ENCODE assay signal across 29 cellular contexts in genomic region chr5:32833621-32834102, GRCh38.
"Had no signal": no experiment of that assay in that cellular context is flagged by ENCODE, and none has a peak within 500 bp of the region (broad histone marks: within the 10 kb centered on the region; RNA-seq: fewer than 3 reads in every experiment).

No MANE protein-coding gene starts in this region.

- H3K4me1 ChIP-seq: left ventricle myocardium inferior, right atrium auricular region, uterus had no signal

- H3K27me3 ChIP-seq: ascending aorta, cardiac muscle cell, dorsolateral prefrontal cortex, right atrium auricular region, uterus had no signal

- H3K4me3 Mint-ChIP-seq: activated CD4-positive, alpha-beta T cell treated with anti-CD3 and anti-CD28 coated beads, Interleukin-2, amount 10 ng/mL, durations not matched to agents 7 days and 5 days; activated CD8-positive, alpha-beta T cell treated with anti-CD3 and anti-CD28 coated beads for 36 hours; activated naive CD8-positive, alpha-beta T cell; brain; natural killer cell treated with Interleukin-12 subunit alpha and Interleukin-12 subunit beta and Interleukin-15 and Interleukin-18, amount 100 ng/mL, for 72 hours; T-helper 17 cell had no signal

- H3K4me1 Mint-ChIP-seq: brain, T-helper 17 cell had no signal

- H3K4me2 ChIP-seq: smooth muscle cell had no signal

- H3K27ac ChIP-seq: ascending aorta, cardiac muscle cell, coronary artery, dorsolateral prefrontal cortex, left ventricle myocardium inferior, right atrium auricular region, uterus, WERI-Rb-1 had no signal

- H3K36me3 Mint-ChIP-seq: activated naive CD8-positive, alpha-beta T cell; brain; natural killer cell treated with Interleukin-12 subunit alpha and Interleukin-12 subunit beta and Interleukin-15 and Interleukin-18, amount 100 ng/mL, for 72 hours had no signal

- H3K9me3 ChIP-seq: ascending aorta, left ventricle myocardium inferior, right atrium auricular region, thoracic aorta, uterus had no signal

- ATAC-seq: activated CD4-positive, CD25-positive, alpha-beta regulatory T cell treated with anti-CD3 and anti-CD28 coated beads, Interleukin-2, amount 50 U/mL, for 24 hours; activated CD8-positive, alpha-beta T cell treated with anti-CD3 and anti-CD28 coated beads for 36 hours; T-helper 17 cell had no signal

- DNase-seq: activated CD4-positive, alpha-beta T cell treated with anti-CD3 and anti-CD28 coated beads, Interleukin-2, amount 10 ng/mL, durations not matched to agents 7 days and 5 days; activated CD8-positive, alpha-beta T cell treated with anti-CD3 and anti-CD28 coated beads for 36 hours; activated naive CD4-positive, alpha-beta T cell; activated T-cell treated with anti-CD3 and anti-CD28 coated beads, Interleukin-2, amount 50 U/mL, for 48 hours; cerebellar nuclear complex; dorsolateral prefrontal cortex; effector memory CD4-positive, alpha-beta T cell; islet precursor cell; left ventricle myocardium inferior; mesendoderm; stimulated activated CD4-positive, alpha-beta T cell treated with anti-CD3 and anti-CD28 coated beads, Interleukin-2, amount 100 ng/mL, for 24 hours; stimulated activated naive CD4-positive, alpha-beta T cell treated with Interleukin-2 at 50 U/mL for 16 hours; SW 1271; T-helper 17 cell; T1000; trophoblast cell; uterus; WERI-Rb-1 had no signal

- H3K27me3 Mint-ChIP-seq: activated CD4-positive, alpha-beta T cell treated with anti-CD3 and anti-CD28 coated beads, Interleukin-2, amount 10 ng/mL, durations not matched to agents 7 days and 5 days; activated CD8-positive, alpha-beta T cell treated with anti-CD3 and anti-CD28 coated beads for 36 hours; activated naive CD8-positive, alpha-beta T cell; T-helper 17 cell had no signal

- H3K36me3 ChIP-seq: ascending aorta, cardiac muscle cell, left ventricle myocardium inferior, right atrium auricular region, thoracic aorta, uterus, WERI-Rb-1 had no signal

- H3K4me3 ChIP-seq: ascending aorta, cardiac muscle cell, coronary artery, dorsolateral prefrontal cortex, left ventricle myocardium inferior, lung, right atrium auricular region, smooth muscle cell, thoracic aorta, uterus had no signal

- H3K9me3 Mint-ChIP-seq: activated CD4-positive, alpha-beta T cell treated with anti-CD3 and anti-CD28 coated beads, Interleukin-2, amount 10 ng/mL, durations not matched to agents 7 days and 5 days; natural killer cell treated with Interleukin-12 subunit alpha and Interleukin-12 subunit beta and Interleukin-15 and Interleukin-18, amount 100 ng/mL, for 72 hours had no signal

- H3K27ac Mint-ChIP-seq: activated CD4-positive, alpha-beta T cell treated with anti-CD3 and anti-CD28 coated beads, Interleukin-2, amount 10 ng/mL, durations not matched to agents 7 days and 5 days; activated CD8-positive, alpha-beta T cell treated with anti-CD3 and anti-CD28 coated beads for 36 hours; activated naive CD8-positive, alpha-beta T cell; brain; natural killer cell treated with Interleukin-12 subunit alpha and Interleukin-12 subunit beta and Interleukin-15 and Interleukin-18, amount 100 ng/mL, for 72 hours; T-helper 17 cell had no signal
